ENCODE assay signal across 12 cellular contexts in genomic region chr6:34916348-34916967, GRCh38.
"Had no signal": no experiment of that assay in that cellular context is flagged by ENCODE, and none has a peak within 500 bp of the region (broad histone marks: within the 10 kb centered on the region; RNA-seq: fewer than 3 reads in every experiment).

No MANE protein-coding gene starts in this region.

- H3K4me3 ChIP-seq: left lung, stomach had no signal

- H3K27me3 ChIP-seq: left lung, stomach had no signal

- ATAC-seq: activated CD8-positive, alpha-beta memory T cell treated with anti-CD3 and anti-CD28 coated beads, Interleukin-2, amount 10 ng/mL, durations not matched to agents 7 days and 5 days; left lung had no signal

- H3K36me3 ChIP-seq: stomach had no signal

- H3K9me3 ChIP-seq: left lung, stomach had no signal

- H3K27ac ChIP-seq: left lung had no signal

- DNase-seq: activated CD4-positive, alpha-beta T cell treated with anti-CD3 and anti-CD28 coated beads, Interleukin-2, amount 10 ng/mL, durations not matched to agents 7 days and 5 days; activated CD4-positive, CD25-positive, alpha-beta regulatory T cell; activated CD8-positive, alpha-beta memory T cell treated with anti-CD3 and anti-CD28 coated beads, Interleukin-2, amount 10 ng/mL, durations not matched to agents 7 days and 5 days; activated effector memory CD4-positive, alpha-beta T cell treated with anti-CD3 and anti-CD28 coated beads, Interleukin-2, amount 50 U/mL, for 16 hours; activated naive CD8-positive, alpha-beta T cell treated with anti-CD3 and anti-CD28 coated beads for 36 hours; activated T-cell treated with anti-CD3 and anti-CD28 coated beads, Interleukin-2, amount 50 U/mL, for 24 hours; caudate nucleus; foreskin fibroblast; left lung; mesendoderm; small intestine; stomach had no signal
